In the genomic region with DNA sequence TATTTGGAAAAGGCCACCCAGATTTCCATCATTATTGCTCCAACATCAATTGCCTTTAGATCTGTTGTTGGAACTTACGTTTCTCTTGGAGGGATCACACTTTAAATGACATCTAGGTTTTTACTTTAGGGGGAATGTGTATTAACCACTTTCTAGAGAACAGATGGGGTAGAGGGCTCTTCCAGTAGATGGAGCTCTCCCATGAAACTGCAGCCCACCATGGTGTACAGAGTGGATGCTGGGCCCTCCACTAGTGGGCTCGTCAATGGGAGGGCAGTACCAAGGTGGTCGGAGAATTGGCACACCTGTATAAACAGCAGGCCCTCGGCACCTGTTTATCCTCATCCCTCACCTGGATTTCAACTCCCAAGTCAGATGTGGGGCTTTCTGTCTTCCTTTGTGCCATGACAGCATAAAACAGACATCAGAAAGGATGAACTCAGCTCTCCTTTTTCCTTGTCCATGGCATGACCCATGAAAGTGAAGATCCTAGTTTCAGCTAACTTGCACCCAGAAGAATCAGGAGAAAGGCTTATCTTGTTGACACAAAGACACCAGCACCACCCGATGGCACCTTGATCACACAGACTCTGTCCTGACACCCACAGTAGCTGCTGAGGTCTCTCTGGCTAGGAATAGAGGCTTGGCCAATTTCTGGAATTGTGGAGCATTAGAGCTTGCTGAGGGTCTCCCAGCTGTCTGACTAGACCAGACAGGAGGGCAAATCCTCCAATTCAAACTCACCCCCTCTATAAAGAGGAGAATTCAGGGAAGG, we compare ENCODE assay signal across 17 cellular contexts.
A peak's percentile ranks its signal among the peaks of the same experiment; 100 is the strongest.
DNase-seq lines count a peak whose midpoint lies in the region; ATAC-seq and TF ChIP-seq lines count a peak whose summit lies in the region.
"Had no signal": no experiment of that assay in that cellular context is flagged by ENCODE, and none has a peak within 500 bp of the region (broad histone marks: within the 10 kb centered on the region; RNA-seq: fewer than 3 reads in every experiment).

No MANE protein-coding gene starts in this region.

- H3K27me3 ChIP-seq in BJ (ENCODE audit: control insufficient read depth, insufficient read depth, low read length) = peaks cover 4% of the 10 kb centered on the region; the same call in 1 of the 2 replicates
- no peaks in the 10 kb centered on the region for H3K27me3 ChIP-seq in kidney epithelial cell (ENCODE audit: control insufficient read depth, insufficient read depth, low read length)
- H3K27me3 ChIP-seq: sigmoid colon had no signal

- H3K4me3 Mint-ChIP-seq in mesothelial cell of epicardium = no peak overlapping the region
- H3K4me3 Mint-ChIP-seq: activated naive CD8-positive, alpha-beta T cell treated with anti-CD3 and anti-CD28 coated beads, Interleukin-2, amount 10 ng/mL, durations not matched to agents 7 days and 5 days; CD8-positive, alpha-beta T cell; nephron progenitor cell; stimulated activated naive CD8-positive, alpha-beta T cell treated with anti-CD3 and anti-CD28 coated beads, Interleukin-15, Interleukin-2, amounts not matched to agents 100 ng/mL and 50 ng/mL, for 24 hours had no signal

- no peak overlapping the region for H3K4me3 ChIP-seq in BJ (ENCODE audit: low read depth, low read length)
- no peak overlapping the region for H3K4me3 ChIP-seq in kidney epithelial cell (ENCODE audit: low read depth, low read length)
- H3K4me3 ChIP-seq: lower lobe of right lung, sigmoid colon had no signal

- CTCF ChIA-PET in BJ (lab: Yijun Ruan, JAX) (interaction anchor here (0.7 to 1.6 kb wide), 5 partner anchors 12 to 158 kb away, joined by 3 to 8 read pairs (median 4); no protein-coding TSS in a partner anchor), RWPE1 (lab: Yijun Ruan, JAX) (interaction anchor here (1.2 kb wide), 1 partner anchor 144 kb away, joined by 3 read pairs; no protein-coding TSS in a partner anchor)

- in situ Hi-C loops in GM13977 (cut with MboI; ENCODE audit: low pct_unique_long_range_greater_than_20kb, low sequenced_read_pairs, unreplicated experiment) = no loop called here

- peaks cover 9% of the 10 kb centered on the region for H3K4me1 Mint-ChIP-seq in mesothelial cell of epicardium
- H3K4me1 Mint-ChIP-seq: activated naive CD8-positive, alpha-beta T cell treated with anti-CD3 and anti-CD28 coated beads, Interleukin-2, amount 10 ng/mL, durations not matched to agents 7 days and 5 days had no signal

- DNase-seq in BJ (ENCODE audit: low read depth) (no peak), GM13977 (ENCODE audit: low spot score) (no peak), RWPE1 (ENCODE audit: low spot score) (peak; percentile 26), kidney epithelial cell (ENCODE audit: low read depth) (no peak), mesothelial cell of epicardium (ENCODE audit: low spot score in 2 of 2, unreplicated experiment in 2 of 2) (no peak), A172 (ENCODE audit: low spot score) (no peak)
- DNase-seq in activated naive CD4-positive, alpha-beta T cell treated with anti-CD3 and anti-CD28 coated beads, Interleukin-2, amount 50 U/mL, for 72 hours (ENCODE audit: low spot score in 2 of 2) = no peak
- DNase-seq: activated CD4-positive, alpha-beta T cell treated with anti-CD3 and anti-CD28 coated beads for 1 hour; activated naive CD8-positive, alpha-beta T cell treated with anti-CD3 and anti-CD28 coated beads, Interleukin-2, amount 10 ng/mL, durations not matched to agents 7 days and 5 days; CD8-positive, alpha-beta T cell; cerebellar nuclear complex; lower lobe of right lung; NCI-H1092 treated with DMSO at 0.1 percent for 48 hours; nephron progenitor cell; sigmoid colon had no signal

- TF ChIP-seq CTCF in BJ (IDR thresholded peaks at IDR 0.05; ENCODE audit: insufficient read depth, low read depth, low read length) (peak; percentile 16; the same call in 1 of the 2 replicates), GM13977 (IDR thresholded peaks at IDR 0.05; ENCODE audit: extremely low read depth, insufficient read depth, missing control alignments) (peak; percentile 21), RWPE1 (conservative IDR thresholded peaks at IDR 0.05; ENCODE audit: low read depth) (no peak), kidney epithelial cell (IDR thresholded peaks at IDR 0.05; ENCODE audit: insufficient read depth, low read length, poor library complexity, severe bottlenecking) (peak; percentile 11), mesothelial cell of epicardium (IDR thresholded peaks at IDR 0.05; ENCODE audit: unreplicated experiment) (no peak)

- no peaks in the 10 kb centered on the region for H3K27me3 Mint-ChIP-seq in mesothelial cell of epicardium (ENCODE audit: low read depth)

- no peak for ATAC-seq in activated naive CD4-positive, alpha-beta T cell treated with anti-CD3 and anti-CD28 coated beads, Interleukin-2, amount 50 U/mL, for 72 hours
- ATAC-seq in GM21381 (IDR thresholded peaks at IDR 0.05; ENCODE audit: unreplicated experiment) = no peak
- ATAC-seq: CD8-positive, alpha-beta T cell; lower lobe of right lung had no signal

- H3K36me3 ChIP-seq in BJ (ENCODE audit: control insufficient read depth, insufficient read depth, low read length) (no peaks in the 10 kb centered on the region), kidney epithelial cell (ENCODE audit: control insufficient read depth, insufficient read depth, low read length) (no peaks in the 10 kb centered on the region)
- H3K36me3 ChIP-seq: lower lobe of right lung, sigmoid colon had no signal

- no peak overlapping the region for H3K27ac ChIP-seq in RWPE1
- H3K27ac ChIP-seq: lower lobe of right lung, sigmoid colon had no signal

- H3K9me3 Mint-ChIP-seq in activated naive CD4-positive, alpha-beta T cell treated with anti-CD3 and anti-CD28 coated beads, Interleukin-2, amount 50 U/mL, for 72 hours = no peaks in the 10 kb centered on the region
- H3K9me3 Mint-ChIP-seq in mesothelial cell of epicardium = peaks cover 9% of the 10 kb centered on the region
- H3K9me3 Mint-ChIP-seq: activated naive CD8-positive, alpha-beta T cell treated with anti-CD3 and anti-CD28 coated beads, Interleukin-2, amount 10 ng/mL, durations not matched to agents 7 days and 5 days; CD8-positive, alpha-beta T cell; stimulated activated naive CD8-positive, alpha-beta T cell treated with anti-CD3 and anti-CD28 coated beads, Interleukin-15, Interleukin-2, amounts not matched to agents 100 ng/mL and 50 ng/mL, for 24 hours had no signal

- POLR2A ChIA-PET in BJ (lab: Charles Lee) = no interaction called here
- POLR2A ChIA-PET in RWPE1 (lab: Yijun Ruan, JAX; ENCODE audit: low non-redundant PET) = no interaction called here

- H3K36me3 Mint-ChIP-seq in activated naive CD4-positive, alpha-beta T cell treated with anti-CD3 and anti-CD28 coated beads, Interleukin-2, amount 50 U/mL, for 72 hours = no peaks in the 10 kb centered on the region
- no peaks in the 10 kb centered on the region for H3K36me3 Mint-ChIP-seq in mesothelial cell of epicardium
- H3K36me3 Mint-ChIP-seq: activated naive CD8-positive, alpha-beta T cell treated with anti-CD3 and anti-CD28 coated beads, Interleukin-2, amount 10 ng/mL, durations not matched to agents 7 days and 5 days; CD8-positive, alpha-beta T cell had no signal

- no peak overlapping the region for H3K27ac Mint-ChIP-seq in activated naive CD4-positive, alpha-beta T cell treated with anti-CD3 and anti-CD28 coated beads, Interleukin-2, amount 50 U/mL, for 72 hours
- no peak overlapping the region for H3K27ac Mint-ChIP-seq in mesothelial cell of epicardium
- H3K27ac Mint-ChIP-seq: activated naive CD8-positive, alpha-beta T cell treated with anti-CD3 and anti-CD28 coated beads, Interleukin-2, amount 10 ng/mL, durations not matched to agents 7 days and 5 days; CD8-positive, alpha-beta T cell; nephron progenitor cell; stimulated activated naive CD8-positive, alpha-beta T cell treated with anti-CD3 and anti-CD28 coated beads, Interleukin-15, Interleukin-2, amounts not matched to agents 100 ng/mL and 50 ng/mL, for 24 hours had no signal

Comparison
In these comparisons a context has a peak if more than half of its experiments do, and no peak if none do; other contexts are left out.
1. CTCF ChIP-seq: peak in BJ (single experiment), GM13977 (single experiment) and kidney epithelial cell (single experiment); none in RWPE1 (single experiment) and mesothelial cell of epicardium (single experiment).